In the genomic region with DNA sequence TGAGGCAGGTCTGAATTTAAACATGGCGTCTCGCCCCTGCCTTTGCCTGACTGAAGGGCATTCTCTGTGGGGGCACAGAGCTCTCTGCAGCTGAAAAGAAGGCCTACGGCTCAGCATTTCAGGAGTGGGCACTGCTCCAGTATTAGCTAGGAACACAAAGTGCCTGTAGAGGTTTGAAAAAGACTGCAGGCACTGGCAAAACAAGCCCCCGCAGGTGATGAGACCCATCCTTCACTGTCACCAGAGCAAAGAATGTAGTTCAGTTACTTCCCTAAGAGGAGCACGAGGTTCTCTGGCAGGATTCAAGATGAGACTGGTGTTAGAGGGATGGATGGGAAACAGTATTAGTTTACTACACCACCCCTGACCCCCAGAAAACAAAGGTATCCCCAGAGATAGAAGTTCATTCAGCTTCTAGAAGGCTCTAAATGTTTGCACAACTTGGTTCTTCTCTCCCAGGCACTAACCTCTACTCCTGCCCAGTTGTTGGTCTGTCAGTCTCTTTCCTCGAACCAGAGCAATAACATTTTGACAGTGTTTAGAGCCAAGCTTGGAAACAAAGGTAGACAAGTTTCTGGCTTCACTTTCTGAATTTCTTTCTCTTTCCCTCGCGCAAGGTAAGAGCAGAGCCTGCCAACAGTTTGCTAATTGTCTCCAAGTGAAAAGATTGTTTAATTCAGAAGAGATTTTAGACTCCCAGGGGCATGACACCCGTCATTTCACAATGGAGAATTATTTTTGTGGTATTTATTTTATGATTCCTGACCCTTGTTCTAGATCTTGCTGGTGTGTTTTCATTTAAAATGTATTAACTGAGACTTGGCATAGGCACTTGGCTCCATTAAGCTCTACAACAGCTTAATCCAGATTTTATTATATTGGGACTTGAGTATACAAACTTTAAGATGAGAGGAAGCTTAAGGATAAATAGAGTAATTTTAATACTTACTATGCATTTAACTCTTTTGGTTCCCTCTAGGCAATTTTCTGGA, we compare ENCODE assay signal across 15 cellular contexts.
DNase-seq lines count a peak whose midpoint lies in the region; ATAC-seq and TF ChIP-seq lines count a peak whose summit lies in the region.
"Had no signal": no experiment of that assay in that cellular context is flagged by ENCODE, and none has a peak within 500 bp of the region (broad histone marks: within the 10 kb centered on the region; RNA-seq: fewer than 3 reads in every experiment).

No MANE protein-coding gene starts in this region.

- WGBS in aorta, 2 donors: 24 to 27% methylated on average over 9 of the region's 9 CpGs
- 64 to 70% (median 68%) methylated on average over 9 of the region's 9 CpGs for WGBS in ovary, 3 donors

- DNase-seq in fibroblast of gingiva (ENCODE audit: low read depth): peak; percentile 51
- no peak for DNase-seq in aorta
- DNase-seq in NCI-H1092 treated with DMSO at 0.1 percent for 48 hours (lab: John Stamatoyannopoulos, UW): no peak
- no peak for DNase-seq in ovary
- DNase-seq: CD8-positive, alpha-beta memory T cell; NCI-H1048; NCI-H2107; NCI-H69; PC-9 had no signal

- TF ChIP-seq CTCF in brain (conservative IDR thresholded peaks at IDR 0.05) (no peak), nephron (IDR thresholded peaks at IDR 0.05; ENCODE audit: unreplicated experiment in 3 of 3) (no peak), ovary (IDR thresholded peaks at IDR 0.05) (no peak)

- intact Hi-C loops in aorta (cut with DNase I) (no loop called here), ovary (cut with DNase I) (no loop called here)

- no peaks in the 10 kb centered on the region for H3K4me1 Mint-ChIP-seq in brain
- peaks cover 22% of the 10 kb centered on the region for H3K4me1 Mint-ChIP-seq in nephron
- H3K4me1 Mint-ChIP-seq: CD8-positive, alpha-beta memory T cell had no signal

- no peak for TF ChIP-seq POLR2A in ovary (IDR thresholded peaks at IDR 0.05)

- H3K27ac Mint-ChIP-seq in brain (peak overlapping the region in 4 of 5 experiments; percentile 5 to 75 (median 22)), nephron (peak overlapping the region in 2 of 3 experiments; percentile 40 to 73)
- H3K27ac Mint-ChIP-seq: CD8-positive, alpha-beta memory T cell had no signal

- H3K4me3 ChIP-seq in aorta (ENCODE audit: low read length in 2 of 2) (no peak overlapping the region), ovary (no peak overlapping the region)
- H3K4me3 ChIP-seq: BLaER1, K562, PC-9 had no signal

- ATAC-seq in aorta (ENCODE audit: low FRiP score) (peak; percentile 37), GM21619 (IDR thresholded peaks at IDR 0.05; ENCODE audit: unreplicated experiment) (no peak)
- ATAC-seq: K562, Right ventricle myocardium inferior had no signal

- H3K4me1 ChIP-seq in aorta (ENCODE audit: control insufficient read depth in 1 of 2, insufficient read depth in 2 of 2, low read length in 2 of 2) (no peaks in the 10 kb centered on the region), ovary (ENCODE audit: insufficient read depth) (no peaks in the 10 kb centered on the region)
- H3K4me1 ChIP-seq: BLaER1 had no signal

- no peaks in the 10 kb centered on the region for H3K27me3 Mint-ChIP-seq in brain
- H3K27me3 Mint-ChIP-seq in nephron (ENCODE audit: low read depth): no peaks in the 10 kb centered on the region

- H3K27ac ChIP-seq in aorta (ENCODE audit: low read depth in 1 of 2, low read length in 2 of 2) (peak overlapping the region; percentile 42 to 69), ovary (no peak overlapping the region)
- H3K27ac ChIP-seq: BLaER1, PC-9 had no signal

- H3K36me3 ChIP-seq in aorta (ENCODE audit: control insufficient read depth in 1 of 2, insufficient read depth in 2 of 2, low read length in 1 of 2) (no peaks in the 10 kb centered on the region), ovary (no peaks in the 10 kb centered on the region)

- H3K4me3 Mint-ChIP-seq in brain: no peak overlapping the region
- no peak overlapping the region for H3K4me3 Mint-ChIP-seq in nephron
- H3K4me3 Mint-ChIP-seq: CD8-positive, alpha-beta memory T cell had no signal

- H3K9me3 Mint-ChIP-seq in brain (peaks cover 2 to 15% (median 10%) of the 10 kb centered on the region in 5 experiments), nephron (peaks cover 14% of the 10 kb centered on the region)

- no peaks in the 10 kb centered on the region for H3K36me3 Mint-ChIP-seq in brain
- peaks cover 12% of the 10 kb centered on the region for H3K36me3 Mint-ChIP-seq in nephron (ENCODE audit: low read depth)

- no peak for TF ChIP-seq EP300 in ovary (IDR thresholded peaks at IDR 0.05)

- H3K9me3 ChIP-seq in aorta (ENCODE audit: control insufficient read depth, low read length): no peaks in the 10 kb centered on the region
- H3K9me3 ChIP-seq in ovary: no peaks in the 10 kb centered on the region

- H3K27me3 ChIP-seq in aorta (ENCODE audit: control insufficient read depth in 1 of 2, insufficient read depth in 2 of 2, low read length in 1 of 2) (no peaks in the 10 kb centered on the region), ovary (no peaks in the 10 kb centered on the region)
- H3K27me3 ChIP-seq: BLaER1 had no signal

Comparison
In these comparisons a context has a peak if more than half of its experiments do, and no peak if none do; other contexts are left out.
1. H3K27ac ChIP-seq: peak in aorta (2 of 2); none in ovary (0 of 2).